8 cellular contexts compared by ENCODE assay signal in genomic region chr3:180802837-180803236, GRCh38.
DNase-seq lines count a peak whose midpoint lies in the region; ATAC-seq and TF ChIP-seq lines count a peak whose summit lies in the region.

No MANE protein-coding gene starts in this region.

- no peak for DNase-seq in DND-41
- DNase-seq in SW480 (ENCODE audit: low spot score), result peak; percentile 44
- DNase-seq in activated effector memory CD4-positive, alpha-beta T cell treated with anti-CD3 and anti-CD28 coated beads, Interleukin-2, amount 50 U/mL, for 16 hours, result no peak
- no peak for DNase-seq in uterus

- no peaks in the 10 kb centered on the region for H4K20me1 ChIP-seq in DND-41 (ENCODE audit: insufficient read depth, low read length)

- no peaks in the 10 kb centered on the region for H3K36me3 ChIP-seq in DND-41 (ENCODE audit: insufficient read depth, low read length)
- no peaks in the 10 kb centered on the region for H3K36me3 ChIP-seq in liver (ENCODE audit: control insufficient read depth in 4 of 4, insufficient read depth in 3 of 4, low read depth in 1 of 4, low read length in 3 of 4)
- H3K36me3 ChIP-seq in uterus, result no peaks in the 10 kb centered on the region

- H3K27me3 ChIP-seq in DND-41 (ENCODE audit: insufficient read depth, low read length, poor library complexity) (no peaks in the 10 kb centered on the region), liver (ENCODE audit: control insufficient read depth in 4 of 4, insufficient read depth in 4 of 4, low read length in 3 of 4) (no peaks in the 10 kb centered on the region), uterus (no peaks in the 10 kb centered on the region)

- H3K27ac ChIP-seq in DND-41 (ENCODE audit: low read length) (no peak overlapping the region), liver (ENCODE audit: low read depth in 1 of 2, low read length in 2 of 2) (no peak overlapping the region), uterus (no peak overlapping the region)

- peak; percentile 73 to 75 for TF ChIP-seq RAD21 in liver (IDR thresholded peaks at IDR 0.05)

- no peaks in the 10 kb centered on the region for H3K9me3 ChIP-seq in DND-41 (ENCODE audit: insufficient read depth, low read length, severe bottlenecking)
- no peaks in the 10 kb centered on the region for H3K9me3 ChIP-seq in liver (ENCODE audit: control insufficient read depth in 4 of 4, low read length in 3 of 4)
- H3K9me3 ChIP-seq in uterus, result no peaks in the 10 kb centered on the region

- no peak for TF ChIP-seq POLR2A in uterus (IDR thresholded peaks at IDR 0.05)

- ATAC-seq in DND-41 (ENCODE audit: insufficient read depth, low read depth) (peak; percentile 49; the same call in 1 of the 3 replicates), HG02642 (IDR thresholded peaks at IDR 0.05; ENCODE audit: poor library complexity, unreplicated experiment) (no peak), GM18870 (IDR thresholded peaks at IDR 0.05; ENCODE audit: unreplicated experiment) (no peak)

- H3K4me1 ChIP-seq in DND-41 (ENCODE audit: insufficient read depth, low read length) (no peaks in the 10 kb centered on the region), liver (ENCODE audit: control insufficient read depth in 4 of 4, insufficient read depth in 4 of 4, low read length in 3 of 4) (no peaks in the 10 kb centered on the region), uterus (no peaks in the 10 kb centered on the region)

- H3K9ac ChIP-seq in DND-41 (ENCODE audit: low read depth, low read length) (no peak overlapping the region), liver (ENCODE audit: low read depth in 1 of 2, low read length in 2 of 2) (no peak overlapping the region)

- H3K4me2 ChIP-seq in DND-41 (ENCODE audit: insufficient read depth, low read length), result no peak overlapping the region

- peak; percentile 56 for TF ChIP-seq CTCF in DND-41 (IDR thresholded peaks at IDR 0.05; ENCODE audit: borderline replicate concordance, extremely low read depth, low read length, poor library complexity, severe bottlenecking)
- TF ChIP-seq CTCF in LNCAP (IDR thresholded peaks at IDR 0.05), result peak; percentile 68
- TF ChIP-seq CTCF in liver (IDR thresholded peaks at IDR 0.05; ENCODE audit: low read depth, low read length, missing input control), result peak; percentile 44
- TF ChIP-seq CTCF in uterus (IDR thresholded peaks at IDR 0.05), result no peak

- no peak overlapping the region for H3K4me3 ChIP-seq in DND-41 (ENCODE audit: low read depth in 1 of 2, low read length in 2 of 2)
- H3K4me3 ChIP-seq in liver (ENCODE audit: low read depth in 1 of 3, low read length in 3 of 3), result no peak overlapping the region
- no peak overlapping the region for H3K4me3 ChIP-seq in uterus

- H3K79me2 ChIP-seq in DND-41 (ENCODE audit: insufficient read depth, low read length), result no peaks in the 10 kb centered on the region

- no peak overlapping the region for H2AFZ ChIP-seq in DND-41 (ENCODE audit: low read depth, low read length)

- intact Hi-C loops in uterus (cut with DNase I; ENCODE audit: low total_unique reads), result no loop called here

TF ChIP-seq in liver, 16 proteins besides CTCF, POLR2A, EP300 and RAD21:
- TF ChIP-seq REST (IDR thresholded peaks at IDR 0.05) (no peak), FOXA1 (IDR thresholded peaks at IDR 0.05) (no peak), GABPA (IDR thresholded peaks at IDR 0.05 in 1 of 2, conservative IDR thresholded peaks at IDR 0.05 in 1 of 2) (no peak), MAX (IDR thresholded peaks at IDR 0.05) (no peak), NR2F2 (IDR thresholded peaks at IDR 0.05) (no peak)

Comparison
In these comparisons a context has a peak if more than half of its experiments do, and no peak if none do; other contexts are left out.
1. CTCF ChIP-seq: peak in DND-41 (single experiment), LNCAP (single experiment) and liver (single experiment); none in uterus (0 of 4).